24 cellular contexts compared by ENCODE assay signal in genomic region chr5:143634689-143635088, GRCh38.
"Had no signal": no experiment of that assay in that cellular context is flagged by ENCODE, and none has a peak within 500 bp of the region (broad histone marks: within the 10 kb centered on the region; RNA-seq: fewer than 3 reads in every experiment).

No MANE protein-coding gene starts in this region.

- H3K27me3 Mint-ChIP-seq: activated naive CD8-positive, alpha-beta T cell treated with anti-CD3 and anti-CD28 coated beads, Interleukin-2, amount 50 U/mL, for 24 hours; brain had no signal

- H3K27ac Mint-ChIP-seq: activated naive CD4-positive, alpha-beta T cell treated with anti-CD3 and anti-CD28 coated beads, Interleukin-2, amount 50 U/mL, for 72 hours; activated naive CD8-positive, alpha-beta T cell treated with anti-CD3 and anti-CD28 coated beads, Interleukin-2, amount 50 U/mL, for 24 hours; brain; WTC11 had no signal

- H3K36me3 ChIP-seq: ascending aorta, cardiac muscle cell had no signal

- ATAC-seq: activated naive CD4-positive, alpha-beta T cell treated with anti-CD3 and anti-CD28 coated beads, Interleukin-2, amount 50 U/mL, for 72 hours; activated naive CD8-positive, alpha-beta T cell treated with anti-CD3 and anti-CD28 coated beads, Interleukin-2, amount 50 U/mL, for 24 hours; activated T-cell treated with anti-CD3 and anti-CD28 coated beads, Interleukin-2, amount 50 U/mL, for 4 hours; Panc1; WTC11 had no signal

- H3K4me3 ChIP-seq: ascending aorta, cardiac muscle cell had no signal

- H3K4me1 Mint-ChIP-seq: activated naive CD8-positive, alpha-beta T cell treated with anti-CD3 and anti-CD28 coated beads, Interleukin-2, amount 50 U/mL, for 24 hours had no signal

- H3K4me3 Mint-ChIP-seq: activated naive CD8-positive, alpha-beta T cell treated with anti-CD3 and anti-CD28 coated beads, Interleukin-2, amount 50 U/mL, for 24 hours; activated T-cell treated with anti-CD3 and anti-CD28 coated beads, Interleukin-2, amount 50 U/mL, for 4 hours; brain; T-helper 1 cell treated with Interleukin-12 subunit alpha and Interleukin-12 subunit beta and Interleukin-4 antibody, amounts not matched to agents 30 μg/mL and 1 μg/mL, for 36 hours; WTC11 had no signal

- H3K36me3 Mint-ChIP-seq: activated naive CD4-positive, alpha-beta T cell treated with anti-CD3 and anti-CD28 coated beads, Interleukin-2, amount 50 U/mL, for 72 hours; brain; WTC11 had no signal

- H3K27me3 ChIP-seq: ascending aorta had no signal

- H3K27ac ChIP-seq: cardiac muscle cell had no signal

- H3K9me3 Mint-ChIP-seq: activated naive CD4-positive, alpha-beta T cell treated with anti-CD3 and anti-CD28 coated beads, Interleukin-2, amount 50 U/mL, for 72 hours; activated naive CD8-positive, alpha-beta T cell treated with anti-CD3 and anti-CD28 coated beads, Interleukin-2, amount 50 U/mL, for 24 hours; activated T-cell treated with anti-CD3 and anti-CD28 coated beads, Interleukin-2, amount 50 U/mL, for 4 hours; brain; T-helper 1 cell treated with Interleukin-12 subunit alpha and Interleukin-12 subunit beta and Interleukin-4 antibody, amounts not matched to agents 30 μg/mL and 1 μg/mL, for 36 hours; WTC11 had no signal

- DNase-seq: activated CD4-positive, alpha-beta T cell treated with anti-CD3 and anti-CD28 coated beads for 48 hours; activated CD4-positive, alpha-beta T cell treated with anti-CD3 and anti-CD28 coated beads, Interleukin-2, amount 50 U/mL, for 48 hours; activated CD4-positive, CD25-positive, alpha-beta regulatory T cell treated with anti-CD3 and anti-CD28 coated beads, Interleukin-2, amount 50 U/mL, for 72 hours; activated CD8-positive, alpha-beta memory T cell treated with anti-CD3 and anti-CD28 coated beads for 24 hours; activated effector memory CD4-positive, alpha-beta T cell treated with anti-CD3 and anti-CD28 coated beads, Interleukin-2, amount 50 U/mL, for 16 hours; activated naive CD4-positive, alpha-beta T cell treated with Interleukin-2 at 50 U/mL for 16 hours; activated naive CD8-positive, alpha-beta T cell treated with anti-CD3 and anti-CD28 coated beads, Interleukin-2, amount 50 U/mL, for 24 hours; activated T-cell treated with anti-CD3 and anti-CD28 coated beads, Interleukin-2, amount 50 U/mL, for 4 hours; amniotic stem cell; Kasumi-1; NCI-H1105 treated with DMSO at 0.1 percent for 48 hours; NCI-H1436 treated with DMSO at 0.1 percent for 48 hours; NCI-H187; NCI-H2081; NCI-H510A treated with DMSO at 0.1 percent for 48 hours; NK-92 treated with Interleukin-12 subunit alpha and Interleukin-12 subunit beta, amount 100 ng/mL, for 24 hours; RPMI8226 had no signal

- H3K9me3 ChIP-seq: ascending aorta had no signal
